Comparison of ENCODE assay signal across 10 cellular contexts in genomic region chr2:119234021-119235019, GRCh38.
DNase-seq lines count a peak whose midpoint lies in the region; TF ChIP-seq lines count a peak whose summit lies in the region.
"Had no signal": no experiment of that assay in that cellular context is flagged by ENCODE, and none has a peak within 500 bp of the region (broad histone marks: within the 10 kb centered on the region; RNA-seq: fewer than 3 reads in every experiment).

No MANE protein-coding gene starts in this region.

- no peaks in the 10 kb centered on the region for H3K36me3 ChIP-seq in parathyroid adenoma (ENCODE audit: control insufficient read depth, insufficient read depth, low read length)

- peaks cover 51% of the 10 kb centered on the region for H3K4me1 ChIP-seq in parathyroid adenoma

- CTCF ChIA-PET in activated naive CD4-positive, alpha-beta T cell treated with anti-CD3 and anti-CD28 coated beads, Interleukin-2, amount 10 ng/mL, durations not matched to agents 7 days and 5 days (lab: Charles Lee): interaction anchor here (0.7 kb wide), 1 partner anchor 14 kb away, joined by 3 read pairs; no protein-coding TSS in a partner anchor

- H3K9me3 Mint-ChIP-seq in activated naive CD4-positive, alpha-beta T cell treated with anti-CD3 and anti-CD28 coated beads, Interleukin-2, amount 10 ng/mL, durations not matched to agents 7 days and 5 days: no peaks in the 10 kb centered on the region
- H3K9me3 Mint-ChIP-seq: activated CD4-positive, alpha-beta memory T cell treated with anti-CD3 and anti-CD28 coated beads, Interleukin-2, amount 10 ng/mL, durations not matched to agents 7 days and 5 days had no signal

- no peaks in the 10 kb centered on the region for H3K36me3 Mint-ChIP-seq in activated naive CD4-positive, alpha-beta T cell treated with anti-CD3 and anti-CD28 coated beads, Interleukin-2, amount 10 ng/mL, durations not matched to agents 7 days and 5 days

- no peak overlapping the region for H2AFZ ChIP-seq in parathyroid adenoma

- no peak overlapping the region for H3K27ac Mint-ChIP-seq in activated naive CD4-positive, alpha-beta T cell treated with anti-CD3 and anti-CD28 coated beads, Interleukin-2, amount 10 ng/mL, durations not matched to agents 7 days and 5 days
- H3K27ac Mint-ChIP-seq: activated CD4-positive, alpha-beta memory T cell treated with anti-CD3 and anti-CD28 coated beads, Interleukin-2, amount 10 ng/mL, durations not matched to agents 7 days and 5 days had no signal

- H3K4me3 Mint-ChIP-seq in activated naive CD4-positive, alpha-beta T cell treated with anti-CD3 and anti-CD28 coated beads, Interleukin-2, amount 10 ng/mL, durations not matched to agents 7 days and 5 days: no peak overlapping the region
- H3K4me3 Mint-ChIP-seq: activated CD4-positive, alpha-beta memory T cell treated with anti-CD3 and anti-CD28 coated beads, Interleukin-2, amount 10 ng/mL, durations not matched to agents 7 days and 5 days had no signal

- H3K9ac ChIP-seq in parathyroid adenoma: no peak overlapping the region
- H3K9ac ChIP-seq: BLaER1 treated with 17β-estradiol and CSF1 and Interleukin-3, amounts not matched to agents 10 nM and 100 nM had no signal

- H3K9me3 ChIP-seq in parathyroid adenoma (ENCODE audit: control insufficient read depth, low read length): no peaks in the 10 kb centered on the region
- H3K9me3 ChIP-seq: BLaER1 treated with 17β-estradiol and CSF1 and Interleukin-3, amounts not matched to agents 10 nM and 100 nM had no signal

- no peak overlapping the region for H3K4me3 ChIP-seq in choroid plexus epithelial cell (ENCODE audit: low read depth, low read length)
- H3K4me3 ChIP-seq in parathyroid adenoma (ENCODE audit: low read depth, low read length): no peak overlapping the region
- H3K4me3 ChIP-seq: BLaER1 treated with 17β-estradiol and CSF1 and Interleukin-3, amounts not matched to agents 10 nM and 100 nM had no signal

- H3K27me3 ChIP-seq in parathyroid adenoma (ENCODE audit: control insufficient read depth, insufficient read depth, low read length): no peaks in the 10 kb centered on the region
- H3K27me3 ChIP-seq: BLaER1 treated with 17β-estradiol and CSF1 and Interleukin-3, amounts not matched to agents 10 nM and 100 nM had no signal

- H3K4me2 ChIP-seq in parathyroid adenoma (ENCODE audit: low read length): no peak overlapping the region

- peak overlapping the region; percentile 58 for H3K27ac ChIP-seq in parathyroid adenoma
- H3K27ac ChIP-seq: BLaER1 treated with 17β-estradiol and CSF1 and Interleukin-3, amounts not matched to agents 10 nM and 100 nM had no signal

- DNase-seq in NCI-H2171 treated with DMSO at 0.1 percent for 48 hours (lab: John Stamatoyannopoulos, UW) (peak; percentile 21), NCI-H2171 (lab: John Stamatoyannopoulos, UW) (no peak), NCI-H146 (lab: John Stamatoyannopoulos, UW) (peak; percentile 57), choroid plexus epithelial cell (ENCODE audit: low read depth) (peak; percentile 50), DMS79 (lab: John Stamatoyannopoulos, UW) (no peak), T1000 (lab: John Stamatoyannopoulos, UW) (no peak)
- DNase-seq in activated naive CD4-positive, alpha-beta T cell treated with anti-CD3 and anti-CD28 coated beads, Interleukin-2, amount 10 ng/mL, durations not matched to agents 7 days and 5 days: no peak
- DNase-seq: activated CD4-positive, alpha-beta memory T cell treated with anti-CD3 and anti-CD28 coated beads, Interleukin-2, amount 10 ng/mL, durations not matched to agents 7 days and 5 days had no signal

- peaks cover 3% of the 10 kb centered on the region for H3K27me3 Mint-ChIP-seq in activated naive CD4-positive, alpha-beta T cell treated with anti-CD3 and anti-CD28 coated beads, Interleukin-2, amount 10 ng/mL, durations not matched to agents 7 days and 5 days

- TF ChIP-seq CTCF in choroid plexus epithelial cell (conservative IDR thresholded peaks at IDR 0.05; ENCODE audit: low read depth, low read length) (peak; percentile 60), parathyroid adenoma (IDR thresholded peaks at IDR 0.05) (peak; percentile 40)

- no peaks in the 10 kb centered on the region for H3K4me1 Mint-ChIP-seq in activated naive CD4-positive, alpha-beta T cell treated with anti-CD3 and anti-CD28 coated beads, Interleukin-2, amount 10 ng/mL, durations not matched to agents 7 days and 5 days
- H3K4me1 Mint-ChIP-seq: activated CD4-positive, alpha-beta memory T cell treated with anti-CD3 and anti-CD28 coated beads, Interleukin-2, amount 10 ng/mL, durations not matched to agents 7 days and 5 days had no signal

- H3K79me2 ChIP-seq in parathyroid adenoma: peaks cover 18% of the 10 kb centered on the region

Comparison
In these comparisons a context has a peak if more than half of its experiments do, and no peak if none do; other contexts are left out.
1. DNase-seq: peak in NCI-H2171 treated with DMSO at 0.1 percent for 48 hours (single experiment), NCI-H146 (single experiment) and choroid plexus epithelial cell (single experiment); none in NCI-H2171 (single experiment), DMS79 (single experiment), T1000 (single experiment) and activated naive CD4-positive, alpha-beta T cell treated with anti-CD3 and anti-CD28 coated beads, Interleukin-2, amount 10 ng/mL, durations not matched to agents 7 days and 5 days (single experiment).